Comparison of ENCODE assay signal across 14 cellular contexts in genomic region chr17:332023-332422, GRCh38. TPM values are rescaled to one million over a fixed set of nuclear protein-coding genes. Genes with fewer than 3 reads are reported as not detected.
DNase-seq lines count a peak whose midpoint lies in the region; ATAC-seq, FAIRE-seq and TF ChIP-seq lines count a peak whose summit lies in the region.
"Had no signal": no experiment of that assay in that cellular context is flagged by ENCODE, and none has a peak within 500 bp of the region (broad histone marks: within the 10 kb centered on the region; RNA-seq: fewer than 3 reads in every experiment).

No MANE protein-coding gene starts in this region.

- H3K4me3 ChIP-seq in CD8-positive, alpha-beta T cell (ENCODE audit: low read depth, low read length) = no peak overlapping the region
- H3K4me3 ChIP-seq in kidney (ENCODE audit: low read length in 2 of 2) (no peak overlapping the region), gastrocnemius medialis (peak overlapping the region; percentile 48 to 71 (median 54))

- no peaks in the 10 kb centered on the region for H3K36me3 ChIP-seq in CD8-positive, alpha-beta T cell (ENCODE audit: insufficient read depth, low read length)
- H3K36me3 ChIP-seq in kidney (ENCODE audit: control insufficient read depth in 1 of 2, insufficient read depth in 2 of 2, low read length in 2 of 2) (no peaks in the 10 kb centered on the region), gastrocnemius medialis (no peaks in the 10 kb centered on the region)

- in situ Hi-C loops in gastrocnemius medialis (cut with MboI; ENCODE audit: low sequenced_read_pairs in 4 of 4) = no loop called here

- no peak for TF ChIP-seq CTCF in CD8-positive, alpha-beta T cell (IDR thresholded peaks at IDR 0.05)
- TF ChIP-seq CTCF in kidney (IDR thresholded peaks at IDR 0.05; ENCODE audit: borderline replicate concordance, extremely low read depth, insufficient read depth) (no peak), gastrocnemius medialis (IDR thresholded peaks at IDR 0.05 in 4 of 5, conservative IDR thresholded peaks at IDR 0.05 in 1 of 5) (no peak), endothelial cell (IDR thresholded peaks at IDR 0.05; ENCODE audit: unreplicated experiment) (no peak)

- no peak for TF ChIP-seq POLR2A in gastrocnemius medialis (IDR thresholded peaks at IDR 0.05)

- intact Hi-C loops in CD8-positive, alpha-beta T cell (cut with DNase I, micrococcal nuclease) = no loop called here
- intact Hi-C loops in kidney (cut with DNase I) (no loop called here), gastrocnemius medialis (cut with DNase I; ENCODE audit: low total_unique reads) (loop anchor here (2.0 to 5.0 kb wide), 2 partner anchors 27 to 45 kb away; no protein-coding TSS in a partner anchor)

- H3K9me3 ChIP-seq in CD8-positive, alpha-beta T cell (ENCODE audit: low read length) = no peaks in the 10 kb centered on the region
- H3K9me3 ChIP-seq in kidney (ENCODE audit: control insufficient read depth in 1 of 2, low read length in 2 of 2) (no peaks in the 10 kb centered on the region), gastrocnemius medialis (no peaks in the 10 kb centered on the region)

- H3K9ac ChIP-seq in kidney (ENCODE audit: low read length in 2 of 2) = peak overlapping the region in 1 of 2 donors; percentile 34

- peak overlapping the region; percentile 50 for H3K4me3 Mint-ChIP-seq in CD8-positive, alpha-beta T cell
- no peak overlapping the region for H3K4me3 Mint-ChIP-seq in endothelial cell (ENCODE audit: unreplicated experiment)
- H3K4me3 Mint-ChIP-seq: B cell had no signal

- peaks cover 64% of the 10 kb centered on the region for H3K4me1 Mint-ChIP-seq in CD8-positive, alpha-beta T cell (ENCODE audit: low read depth)
- H3K4me1 Mint-ChIP-seq in endothelial cell (ENCODE audit: unreplicated experiment) = peaks cover 2% of the 10 kb centered on the region
- H3K4me1 Mint-ChIP-seq: B cell had no signal

- no peak overlapping the region for H3K27ac Mint-ChIP-seq in CD8-positive, alpha-beta T cell
- no peak overlapping the region for H3K27ac Mint-ChIP-seq in endothelial cell (ENCODE audit: unreplicated experiment)
- H3K27ac Mint-ChIP-seq: B cell; stimulated activated naive CD8-positive, alpha-beta T cell treated with anti-CD3 and anti-CD28 coated beads, Interleukin-15, Interleukin-2, amounts not matched to agents 100 ng/mL and 50 ng/mL, for 24 hours had no signal

- no peaks in the 10 kb centered on the region for H3K27me3 Mint-ChIP-seq in CD8-positive, alpha-beta T cell (ENCODE audit: low read depth)
- no peaks in the 10 kb centered on the region for H3K27me3 Mint-ChIP-seq in endothelial cell (ENCODE audit: unreplicated experiment)

- CTCF ChIA-PET in CD8-positive, alpha-beta T cell (lab: Charles Lee) = no interaction called here

- peaks cover 58% of the 10 kb centered on the region for H3K4me1 ChIP-seq in CD8-positive, alpha-beta T cell (ENCODE audit: insufficient read depth, low read length)
- peaks cover 0 to 22% of the 10 kb centered on the region in 2 donors for H3K4me1 ChIP-seq in kidney (ENCODE audit: control insufficient read depth in 1 of 2, insufficient read depth in 1 of 2, low read depth in 1 of 2, low read length in 2 of 2)
- peaks cover 11 to 32% of the 10 kb centered on the region in 2 donors for H3K4me1 ChIP-seq in gastrocnemius medialis

- H3K9me3 Mint-ChIP-seq in CD8-positive, alpha-beta T cell = no peaks in the 10 kb centered on the region
- no peaks in the 10 kb centered on the region for H3K9me3 Mint-ChIP-seq in endothelial cell (ENCODE audit: unreplicated experiment)
- H3K9me3 Mint-ChIP-seq: effector memory CD8-positive, alpha-beta T cell; stimulated activated naive CD8-positive, alpha-beta T cell treated with anti-CD3 and anti-CD28 coated beads, Interleukin-15, Interleukin-2, amounts not matched to agents 100 ng/mL and 50 ng/mL, for 24 hours had no signal

- POLR2A ChIA-PET in CD8-positive, alpha-beta T cell (lab: Charles Lee) = no interaction called here

- H3K27me3 ChIP-seq in CD8-positive, alpha-beta T cell (ENCODE audit: insufficient read depth, low read length) = no peaks in the 10 kb centered on the region
- H3K27me3 ChIP-seq in gastrocnemius medialis = peaks cover 6 to 16% (median 7%) of the 10 kb centered on the region in 3 donors

- H3K36me3 Mint-ChIP-seq in CD8-positive, alpha-beta T cell = no peaks in the 10 kb centered on the region
- no peaks in the 10 kb centered on the region for H3K36me3 Mint-ChIP-seq in endothelial cell (ENCODE audit: low read depth, unreplicated experiment)

- H3K27ac ChIP-seq in CD8-positive, alpha-beta T cell (ENCODE audit: low read depth, low read length) = no peak overlapping the region
- peak overlapping the region; percentile 73 for H3K27ac ChIP-seq in caudate nucleus (ENCODE audit: low read depth, low read length)
- peak overlapping the region; percentile 57 to 81 for H3K27ac ChIP-seq in kidney (ENCODE audit: low read depth in 2 of 2, low read length in 2 of 2)
- H3K27ac ChIP-seq in gastrocnemius medialis = peak overlapping the region; percentile 76 to 89 (median 84)

- no peak for FAIRE-seq in kidney (lab: Jason Lieb, UNC)

- no peak for DNase-seq in CD8-positive, alpha-beta T cell
- DNase-seq in caudate nucleus (lab: John Stamatoyannopoulos, UW) (peak in 1 of 61 donors; percentile 16), kidney (peak; percentile 53), gastrocnemius medialis (no peak), endothelial cell (ENCODE audit: low spot score) (no peak)
- no peak for DNase-seq in stimulated activated CD4-positive, alpha-beta T cell treated with anti-CD3 and anti-CD28 coated beads, Interleukin-2, amount 100 ng/mL, for 48 hours
- DNase-seq: activated CD4-positive, alpha-beta T cell treated with anti-CD3 and anti-CD28 coated beads for 4 hours; effector memory CD8-positive, alpha-beta T cell; NCI-H1417 treated with DMSO at 0.1 percent for 48 hours; NCI-H82 had no signal

- no peak for ATAC-seq in CD8-positive, alpha-beta T cell
- ATAC-seq in gastrocnemius medialis = no peak
- no peak for ATAC-seq in GM19455 (IDR thresholded peaks at IDR 0.05; ENCODE audit: unreplicated experiment)
- ATAC-seq in HG03442 (IDR thresholded peaks at IDR 0.05; ENCODE audit: unreplicated experiment) = no peak
- ATAC-seq: effector memory CD8-positive, alpha-beta T cell had no signal

RNA-seq across cellular contexts. Expression of gene RPH3AL, which starts 20.6 kb away (rescaled TPM):
- 1 to 10 TPM in 1 of 2 experiments, under 1 TPM in 1; 0.78 to 1.2 TPM for total RNA-seq in CD8-positive, alpha-beta T cell
- total RNA-seq in kidney = 55.9 TPM
- polyA plus RNA-seq in kidney (ENCODE audit: insufficient read depth, low read depth, low replicate concordance) = 18.1 TPM
- 10 to 100 TPM in 2 of 4 donors, 1 to 10 TPM in 2; 6.3 to 14.4 (median 10.8) TPM for total RNA-seq in gastrocnemius medialis
- total RNA-seq in endothelial cell (ENCODE audit: unreplicated experiment) = 3.4 TPM

Comparison
In these comparisons a context has a peak if more than half of its experiments do, and no peak if none do; other contexts are left out.
1. H3K4me3 ChIP-seq: peak in gastrocnemius medialis (4 of 4); none in CD8-positive, alpha-beta T cell (single experiment) and kidney (0 of 2).